ENCODE assay signal across 9 cellular contexts in genomic region chr3:52742418-52743041, GRCh38. TPM values are rescaled to one million over a fixed set of nuclear protein-coding genes. Genes with fewer than 3 reads are reported as not detected.
DNase-seq lines count a peak whose midpoint lies in the region; ATAC-seq and TF ChIP-seq lines count a peak whose summit lies in the region.
"Had no signal": no experiment of that assay in that cellular context is flagged by ENCODE, and none has a peak within 500 bp of the region (broad histone marks: within the 10 kb centered on the region; RNA-seq: fewer than 3 reads in every experiment).

No MANE protein-coding gene starts in this region.

- TF ChIP-seq CTCF in Loucy (conservative IDR thresholded peaks at IDR 0.05; ENCODE audit: low read length) (peak; percentile 73), colonic mucosa (IDR thresholded peaks at IDR 0.05) (peak; percentile 34)

- H3K79me2 ChIP-seq in Loucy (ENCODE audit: insufficient read depth, low read length): no peaks in the 10 kb centered on the region

- no peak overlapping the region for H3K27ac Mint-ChIP-seq in memory B cell

- H3K36me3 ChIP-seq in Loucy (ENCODE audit: insufficient read depth, low read length): peaks cover 42% of the 10 kb centered on the region; the same call in 1 of the 2 replicates
- no peaks in the 10 kb centered on the region for H3K36me3 ChIP-seq in colonic mucosa

- intact Hi-C loops in colonic mucosa (cut with DNase I): loop anchor here (10.0 kb wide), 1 partner anchor 332 kb away; no protein-coding TSS in a partner anchor

- H3K4me1 ChIP-seq in Loucy (ENCODE audit: insufficient read depth, low read length, poor library complexity, severe bottlenecking) (no peaks in the 10 kb centered on the region), colonic mucosa (no peaks in the 10 kb centered on the region)

- H4K20me1 ChIP-seq in Loucy (ENCODE audit: insufficient read depth, low read length, poor library complexity, severe bottlenecking): no peaks in the 10 kb centered on the region

- H2AFZ ChIP-seq in Loucy (ENCODE audit: low read length): no peak overlapping the region

- no peak overlapping the region for H3K4me2 ChIP-seq in Loucy (ENCODE audit: low read depth, low read length, poor library complexity, severe bottlenecking)

- no peaks in the 10 kb centered on the region for H3K9me2 ChIP-seq in Loucy (replicated peaks; ENCODE audit: low read depth, low read length)

- ATAC-seq in memory B cell (ENCODE audit: low read depth) (peak; percentile 49), HG02798 (IDR thresholded peaks at IDR 0.05; ENCODE audit: poor library complexity, unreplicated experiment) (no peak), HG02870 (IDR thresholded peaks at IDR 0.05; ENCODE audit: unreplicated experiment) (no peak)

- H3K9me3 ChIP-seq in Loucy (ENCODE audit: insufficient read depth, low read depth, low read length) (no peaks in the 10 kb centered on the region), colonic mucosa (no peaks in the 10 kb centered on the region)

- H3K27me3 Mint-ChIP-seq in memory B cell: no peaks in the 10 kb centered on the region

- DNase-seq in NCI-H2107 treated with DMSO at 0.1 percent for 48 hours (lab: John Stamatoyannopoulos, UW; ENCODE audit: unreplicated experiment): peak; percentile 23
- no peak for DNase-seq in NCI-H2107 (lab: John Stamatoyannopoulos, UW)
- no peak for DNase-seq in colonic mucosa
- peak in 1 of 2 donors; percentile 20 for DNase-seq in memory B cell (ENCODE audit: low spot score in 2 of 2)
- DNase-seq in NCI-H526 treated with DMSO at 0.1 percent for 48 hours (lab: John Stamatoyannopoulos, UW): no peak

- H3K4me3 Mint-ChIP-seq in memory B cell: no peak overlapping the region

- H3F3A ChIP-seq in Loucy (ENCODE audit: low read depth): no peaks in the 10 kb centered on the region

- H3K9me3 Mint-ChIP-seq in memory B cell: no peaks in the 10 kb centered on the region

- H3K36me3 Mint-ChIP-seq in memory B cell: peaks cover 19% of the 10 kb centered on the region

- H3K4me1 Mint-ChIP-seq in memory B cell: no peaks in the 10 kb centered on the region

- no peak overlapping the region for H3K27ac ChIP-seq in colonic mucosa

- H3K9ac ChIP-seq in Loucy (ENCODE audit: low read depth, low read length, poor library complexity, severe bottlenecking) (no peak overlapping the region), colonic mucosa (ENCODE audit: low read depth in 2 of 2, low read length in 2 of 2) (no peak overlapping the region)

- no peak overlapping the region for H3K4me3 ChIP-seq in Loucy (ENCODE audit: low read length, poor library complexity, severe bottlenecking)
- H3K4me3 ChIP-seq in colonic mucosa: no peak overlapping the region

- no peaks in the 10 kb centered on the region for H3K27me3 ChIP-seq in Loucy (ENCODE audit: insufficient read depth, low read length, poor library complexity, severe bottlenecking)
- no peaks in the 10 kb centered on the region for H3K27me3 ChIP-seq in colonic mucosa

RNA-seq across cellular contexts. Expression of gene NEK4, which starts 28.2 kb away (rescaled TPM):
- total RNA-seq in colonic mucosa: 10 to 100 TPM; 21.2 to 29.1 TPM

RNA-seq across cellular contexts. Expression of gene ITIH1, which starts 34.9 kb away (rescaled TPM):
- under 1 TPM in 1 of 2 donors, not detected in 1; 0.91 TPM for total RNA-seq in colonic mucosa
- total RNA-seq: activated CD8-positive, alpha-beta memory T cell treated with anti-CD3 and anti-CD28 coated beads for 36 hours had no signal

RNA-seq across cellular contexts. Expression of gene SPCS1, which starts 36.6 kb away (rescaled TPM):
- total RNA-seq in colonic mucosa: 100 to 1,000 TPM in 1 of 2 donors, 10 to 100 TPM in 1; 95.6 to 136 TPM

RNA-seq across cellular contexts. Expression of gene GLT8D1, which starts 36.9 kb away (rescaled TPM):
- 10 to 100 TPM; 29.0 to 36.2 TPM for total RNA-seq in colonic mucosa

RNA-seq across cellular contexts. Expression of gene ITIH3, which starts 52.1 kb away (rescaled TPM):
- under 1 TPM; 0.32 to 0.82 TPM for total RNA-seq in colonic mucosa
- total RNA-seq: activated CD8-positive, alpha-beta memory T cell treated with anti-CD3 and anti-CD28 coated beads for 36 hours had no signal
